ENCODE assay signal across 25 cellular contexts in genomic region chr12:7150356-7150755, GRCh38. TPM values are rescaled to one million over a fixed set of nuclear protein-coding genes. Genes with fewer than 3 reads are reported as not detected.
"Had no signal": no experiment of that assay in that cellular context is flagged by ENCODE, and none has a peak within 500 bp of the region (broad histone marks: within the 10 kb centered on the region; RNA-seq: fewer than 3 reads in every experiment).

No MANE protein-coding gene starts in this region.

- H3K27ac ChIP-seq: colonic mucosa, epithelial cell of prostate, gastrocnemius medialis, pancreas, testis, tibial artery had no signal

- H3K9me3 ChIP-seq: colonic mucosa, gastrocnemius medialis, pancreas, right lobe of liver, testis, tibial artery had no signal

- DNase-seq: colonic mucosa; effector memory CD8-positive, alpha-beta T cell; foreskin fibroblast; gastrocnemius medialis; kidney; mammary epithelial cell; mesendoderm; naive thymus-derived CD8-positive, alpha-beta T cell; occipital lobe; pancreas; stimulated activated CD4-positive, alpha-beta T cell treated with anti-CD3 and anti-CD28 coated beads, Interleukin-2, amount 100 ng/mL, for 24 hours; stimulated activated CD4-positive, alpha-beta T cell treated with anti-CD3 and anti-CD28 coated beads, Interleukin-4, amount 100 ng/mL, for 24 hours; stimulated activated naive CD8-positive, alpha-beta T cell treated with anti-CD3 and anti-CD28 coated beads, Interleukin-15, Interleukin-2, amounts not matched to agents 100 U/mL and 50 U/mL, for 24 hours; substantia nigra; testis; tibial artery had no signal

- ATAC-seq: effector memory CD8-positive, alpha-beta T cell; esophagus mucosa; gastrocnemius medialis; naive thymus-derived CD8-positive, alpha-beta T cell; pancreas; stimulated activated memory B cell treated with anti-CD40 and anti-IgM and Interleukin-4, amounts not matched to agents 10 μg/mL and 1 μg/mL and 100 μg/mL, for 72 hours; stimulated activated naive CD8-positive, alpha-beta T cell treated with anti-CD3 and anti-CD28 coated beads, Interleukin-15, Interleukin-2, amounts not matched to agents 100 U/mL and 50 U/mL, for 24 hours had no signal

- H3K4me3 ChIP-seq: colonic mucosa, gastrocnemius medialis, pancreas, right lobe of liver, smooth muscle cell, testis, tibial artery had no signal

- FAIRE-seq: endometrium, kidney, pancreas, urothelium cell line had no signal

- H3K36me3 ChIP-seq: colonic mucosa, gastrocnemius medialis had no signal

- H3K4me1 ChIP-seq: colonic mucosa, gastrocnemius medialis, pancreas, testis, tibial artery had no signal

- H3K27me3 ChIP-seq: colonic mucosa, gastrocnemius medialis, pancreas, right lobe of liver, testis, tibial artery had no signal

RNA-seq across cellular contexts. Expression of gene RBP5, which starts 21.7 kb away (rescaled TPM):
- total RNA-seq: chondrocyte, gastrocnemius medialis, mammary epithelial cell, myocyte, occipital lobe, smooth muscle cell had no signal
- polyA plus RNA-seq: mammary epithelial cell; naive thymus-derived CD8-positive, alpha-beta T cell had no signal
